9 cellular contexts compared by ENCODE assay signal in genomic region chr16:85749686-85750020, GRCh38. TPM values are rescaled to one million over a fixed set of nuclear protein-coding genes. Genes with fewer than 3 reads are reported as not detected.
DNase-seq lines count a peak whose midpoint lies in the region; ATAC-seq and TF ChIP-seq lines count a peak whose summit lies in the region.
"Had no signal": no experiment of that assay in that cellular context is flagged by ENCODE, and none has a peak within 500 bp of the region (broad histone marks: within the 10 kb centered on the region; RNA-seq: fewer than 3 reads in every experiment).

No MANE protein-coding gene starts in this region.

- no peaks in the 10 kb centered on the region for H3K9me3 Mint-ChIP-seq in activated T-cell treated with anti-CD3 and anti-CD28 coated beads, Interleukin-2, amount 50 U/mL, for 72 hours
- H3K9me3 Mint-ChIP-seq: activated T-cell treated with anti-CD3 and anti-CD28 coated beads, Interleukin-2, amount 50 U/mL, for 4 hours had no signal

- peaks cover 4 to 21% (median 14%) of the 10 kb centered on the region in 4 donors for H3K4me1 ChIP-seq in Peyer's patch

- H3K27me3 ChIP-seq in Peyer's patch: peaks cover 0 to 15% of the 10 kb centered on the region in 2 donors

- no peak for TF ChIP-seq POLR2A in Peyer's patch (IDR thresholded peaks at IDR 0.05)

- H3K27me3 Mint-ChIP-seq in activated T-cell treated with anti-CD3 and anti-CD28 coated beads, Interleukin-2, amount 50 U/mL, for 72 hours (ENCODE audit: low read depth): peaks cover 23% of the 10 kb centered on the region

- H3K4me3 ChIP-seq in GM12864 (ENCODE audit: low read depth, low read length) (peak overlapping the region; percentile 68), Peyer's patch (peak overlapping the region in 3 of 4 donors; percentile 53 to 77 (median 64)), fibroblast of the aortic adventitia (ENCODE audit: low read depth, low read length) (peak overlapping the region; percentile 69), skin epidermis (peak overlapping the region in 5 of 7 experiments; percentile 24 to 61 (median 52))

- no peaks in the 10 kb centered on the region for H3K9me3 ChIP-seq in Peyer's patch

- no peak for DNase-seq in GM12864 (ENCODE audit: low read depth)
- no peak for DNase-seq in Peyer's patch
- DNase-seq in fibroblast of the aortic adventitia (ENCODE audit: low read depth): no peak
- no peak for DNase-seq in T-helper 1 cell
- no peak for DNase-seq in activated T-cell treated with anti-CD3 and anti-CD28 coated beads, Interleukin-2, amount 50 U/mL, for 72 hours
- no peak for DNase-seq in inferior parietal cortex (ENCODE audit: extremely low spot score)
- DNase-seq: activated T-cell treated with anti-CD3 and anti-CD28 coated beads, Interleukin-2, amount 50 U/mL, for 4 hours; NCI-H2107 had no signal

- H3K36me3 Mint-ChIP-seq in activated T-cell treated with anti-CD3 and anti-CD28 coated beads, Interleukin-2, amount 50 U/mL, for 72 hours (ENCODE audit: insufficient read depth in 2 of 2): no peaks in the 10 kb centered on the region

- no peak overlapping the region for H3K27ac Mint-ChIP-seq in activated T-cell treated with anti-CD3 and anti-CD28 coated beads, Interleukin-2, amount 50 U/mL, for 72 hours

- H3K4me3 Mint-ChIP-seq in activated T-cell treated with anti-CD3 and anti-CD28 coated beads, Interleukin-2, amount 50 U/mL, for 72 hours: peak overlapping the region in 1 of 2 donors; percentile 84

- TF ChIP-seq CTCF in GM12864 (IDR thresholded peaks at IDR 0.05; ENCODE audit: low read depth, low read length, missing control alignments) (no peak), Peyer's patch (IDR thresholded peaks at IDR 0.05) (no peak), fibroblast of the aortic adventitia (IDR thresholded peaks at IDR 0.05; ENCODE audit: insufficient read depth, low read length) (no peak)

- ATAC-seq in activated T-cell treated with anti-CD3 and anti-CD28 coated beads, Interleukin-2, amount 50 U/mL, for 72 hours (replicated peaks in 1 of 2): no peak

- peak overlapping the region in 1 of 4 donors; percentile 81 for H3K27ac ChIP-seq in Peyer's patch
- H3K27ac ChIP-seq in skin epidermis: peak overlapping the region in 2 of 21 experiments; percentile 61 to 72

- H3K4me1 Mint-ChIP-seq in activated T-cell treated with anti-CD3 and anti-CD28 coated beads, Interleukin-2, amount 50 U/mL, for 72 hours (ENCODE audit: low read depth): peaks cover 14% of the 10 kb centered on the region

- no peaks in the 10 kb centered on the region for H3K36me3 ChIP-seq in Peyer's patch

RNA-seq across cellular contexts. Expression of gene C16orf74, which starts 1.2 kb away (rescaled TPM):
- total RNA-seq in Peyer's patch (1 to 10 TPM in 2 of 4 donors, not detected in 2; 2.5 to 6.6 TPM), fibroblast of the aortic adventitia (ENCODE audit: low replicate concordance) (0.81 and 12.0 TPM in 2 replicates)
- 1 to 10 TPM in 1 of 2 donors, not detected in 1; 1.2 TPM for total RNA-seq in activated T-cell treated with anti-CD3 and anti-CD28 coated beads, Interleukin-2, amount 50 U/mL, for 72 hours

RNA-seq across cellular contexts. Expression of gene EMC8, which starts 49.7 kb away (rescaled TPM):
- total RNA-seq in Peyer's patch (10 to 100 TPM; 37.2 to 38.9 (median 38.5) TPM), fibroblast of the aortic adventitia (ENCODE audit: low replicate concordance) (18.6 and 23.8 TPM in 2 replicates)
- total RNA-seq in activated T-cell treated with anti-CD3 and anti-CD28 coated beads, Interleukin-2, amount 50 U/mL, for 72 hours: 10 to 100 TPM; 26.5 to 32.8 TPM

RNA-seq across cellular contexts. Expression of gene COX4I1, which starts 49.8 kb away (rescaled TPM):
- total RNA-seq in Peyer's patch: 100 to 1,000 TPM; 377 to 758 (median 713) TPM
- total RNA-seq in fibroblast of the aortic adventitia (ENCODE audit: low replicate concordance): 348 and 421 TPM in 2 replicates
- 100 to 1,000 TPM; 627 to 635 TPM for total RNA-seq in activated T-cell treated with anti-CD3 and anti-CD28 coated beads, Interleukin-2, amount 50 U/mL, for 72 hours
